7 cellular contexts compared by ENCODE assay signal in genomic region chr18:49250819-49251388, GRCh38.
DNase-seq lines count a peak whose midpoint lies in the region; ATAC-seq and TF ChIP-seq lines count a peak whose summit lies in the region.

No MANE protein-coding gene starts in this region.

- H3K9me3 ChIP-seq in osteoblast (ENCODE audit: low read depth, low read length), result no peaks in the 10 kb centered on the region

- no peak overlapping the region for H3K4me3 Mint-ChIP-seq in activated CD8-positive, alpha-beta T cell treated with anti-CD3 and anti-CD28 coated beads for 36 hours

- POLR2A ChIA-PET in activated CD8-positive, alpha-beta T cell treated with anti-CD3 and anti-CD28 coated beads for 36 hours (lab: Charles Lee), result no interaction called here

- H3K4me1 ChIP-seq in osteoblast (ENCODE audit: insufficient read depth, low read length), result peaks cover 29% of the 10 kb centered on the region

- peak overlapping the region; percentile 66 for H3K27ac ChIP-seq in osteoblast (ENCODE audit: low read depth, low read length)

- peaks cover 23% of the 10 kb centered on the region for H3K36me3 Mint-ChIP-seq in activated CD8-positive, alpha-beta T cell treated with anti-CD3 and anti-CD28 coated beads for 36 hours (ENCODE audit: low read depth)

- no peak overlapping the region for H3K27ac Mint-ChIP-seq in activated CD8-positive, alpha-beta T cell treated with anti-CD3 and anti-CD28 coated beads for 36 hours

- intact Hi-C loops in activated CD8-positive, alpha-beta T cell treated with anti-CD3 and anti-CD28 coated beads for 36 hours (cut with micrococcal nuclease), result no loop called here

- DNase-seq in GM12864 (ENCODE audit: low read depth) (no peak), NCI-H1092 treated with DMSO at 0.1 percent for 48 hours (lab: John Stamatoyannopoulos, UW) (peak; percentile 49), dermis microvascular lymphatic vessel endothelial cell (ENCODE audit: low read depth in 2 of 2) (peak; percentile 30 to 52), osteoblast (ENCODE audit: insufficient read length, low spot score, missing footprints) (no peak)
- DNase-seq in stimulated activated CD4-positive, alpha-beta T cell treated with anti-CD3 and anti-CD28 coated beads, Interleukin-12 subunit alpha, Interleukin-12 subunit beta, amount 100 ng/mL, for 4 hours, result no peak
- no peak for DNase-seq in activated CD8-positive, alpha-beta T cell treated with anti-CD3 and anti-CD28 coated beads for 36 hours

- CTCF ChIA-PET in activated CD8-positive, alpha-beta T cell treated with anti-CD3 and anti-CD28 coated beads for 36 hours (lab: Charles Lee), result interaction anchor here (0.7 to 1.2 kb wide), 2 partner anchors 13 to 499 kb away, joined by 3 read pairs; no protein-coding TSS in a partner anchor

- no peak overlapping the region for H3K4me2 ChIP-seq in osteoblast (ENCODE audit: insufficient read depth, low read length)

- H4K20me1 ChIP-seq in osteoblast (ENCODE audit: insufficient read depth, low read length), result no peaks in the 10 kb centered on the region

- ATAC-seq in activated CD8-positive, alpha-beta T cell treated with anti-CD3 and anti-CD28 coated beads for 36 hours, result no peak
- ATAC-seq in HG03039 (IDR thresholded peaks at IDR 0.05; ENCODE audit: unreplicated experiment), result no peak

- no peaks in the 10 kb centered on the region for H3K79me2 ChIP-seq in osteoblast (ENCODE audit: insufficient read depth, low read length)

- no peaks in the 10 kb centered on the region for H3K27me3 Mint-ChIP-seq in activated CD8-positive, alpha-beta T cell treated with anti-CD3 and anti-CD28 coated beads for 36 hours

- no peaks in the 10 kb centered on the region for H3K4me1 Mint-ChIP-seq in activated CD8-positive, alpha-beta T cell treated with anti-CD3 and anti-CD28 coated beads for 36 hours (ENCODE audit: low read depth)

- H2AFZ ChIP-seq in osteoblast (ENCODE audit: low read length), result no peak overlapping the region

- H3K36me3 ChIP-seq in osteoblast (ENCODE audit: insufficient read depth, low read length), result no peaks in the 10 kb centered on the region

- TF ChIP-seq CTCF in GM12864 (IDR thresholded peaks at IDR 0.05; ENCODE audit: low read depth, low read length, missing control alignments), result peak; percentile 43
- TF ChIP-seq CTCF in osteoblast (IDR thresholded peaks at IDR 0.05; ENCODE audit: extremely low read depth, low read depth, low read length), result peak; percentile 71
- TF ChIP-seq CTCF in activated CD8-positive, alpha-beta T cell treated with anti-CD3 and anti-CD28 coated beads for 36 hours (IDR thresholded peaks at IDR 0.05), result no peak

- H3K27me3 ChIP-seq in osteoblast (ENCODE audit: insufficient read depth, low read length), result no peaks in the 10 kb centered on the region

- H3K9me3 Mint-ChIP-seq in activated CD8-positive, alpha-beta T cell treated with anti-CD3 and anti-CD28 coated beads for 36 hours, result no peaks in the 10 kb centered on the region

- H3K4me3 ChIP-seq in GM12864 (ENCODE audit: low read depth, low read length) (no peak overlapping the region), osteoblast (ENCODE audit: insufficient read depth, low read length) (no peak overlapping the region)

Comparison
In these comparisons a context has a peak if more than half of its experiments do, and no peak if none do; other contexts are left out.
1. DNase-seq: peak in NCI-H1092 treated with DMSO at 0.1 percent for 48 hours (single experiment) and dermis microvascular lymphatic vessel endothelial cell (2 of 2); none in GM12864 (single experiment), osteoblast (single experiment), stimulated activated CD4-positive, alpha-beta T cell treated with anti-CD3 and anti-CD28 coated beads, Interleukin-12 subunit alpha, Interleukin-12 subunit beta, amount 100 ng/mL, for 4 hours (single experiment) and activated CD8-positive, alpha-beta T cell treated with anti-CD3 and anti-CD28 coated beads for 36 hours (single experiment).